12 cellular contexts compared by ENCODE assay signal in genomic region chr6:125815050-125815910, GRCh38. TPM values are rescaled to one million over a fixed set of nuclear protein-coding genes. Genes with fewer than 3 reads are reported as not detected.
DNase-seq lines count a peak whose midpoint lies in the region; ATAC-seq and TF ChIP-seq lines count a peak whose summit lies in the region.
"Had no signal": no experiment of that assay in that cellular context is flagged by ENCODE, and none has a peak within 500 bp of the region (broad histone marks: within the 10 kb centered on the region; RNA-seq: fewer than 3 reads in every experiment).

No MANE protein-coding gene starts in this region.

- H3K27ac Mint-ChIP-seq in chondrocyte (ENCODE audit: unreplicated experiment): peak overlapping the region; percentile 90
- no peak overlapping the region for H3K27ac Mint-ChIP-seq in activated CD8-positive, alpha-beta memory T cell treated with anti-CD3 and anti-CD28 coated beads, Interleukin-2, amount 10 ng/mL, durations not matched to agents 7 days and 5 days
- H3K27ac Mint-ChIP-seq: CD8-positive, alpha-beta T cell had no signal

- peaks cover 6% of the 10 kb centered on the region; the same call in 1 of the 2 replicates for H3K36me3 ChIP-seq in ACC112 (ENCODE audit: insufficient read depth, low read length)
- H3K36me3 ChIP-seq in HEK293 (ENCODE audit: control insufficient read depth in 2 of 2, insufficient read depth in 1 of 2, low read length in 2 of 2): peaks cover 0 to 7% of the 10 kb centered on the region in 2 experiments; a peak in 1 of 3 replicates
- peaks cover 0 to 3% of the 10 kb centered on the region in 2 donors for H3K36me3 ChIP-seq in muscle layer of duodenum (ENCODE audit: control insufficient read depth in 1 of 2, insufficient read depth in 2 of 2, low read length in 2 of 2)

- H3K4me3 ChIP-seq in ACC112 (ENCODE audit: low read depth, low read length) (peak overlapping the region; percentile 54), HEK293 (ENCODE audit: low read depth, low read length) (no peak overlapping the region), muscle layer of duodenum (ENCODE audit: low read depth in 1 of 2, low read length in 2 of 2) (peak overlapping the region in 1 of 2 donors; percentile 4)

- H3K27me3 ChIP-seq in ACC112 (ENCODE audit: insufficient read depth, low read length): no peaks in the 10 kb centered on the region
- no peaks in the 10 kb centered on the region for H3K27me3 ChIP-seq in muscle layer of duodenum (ENCODE audit: low read depth, low read length)

- no peak for DNase-seq in chondrocyte (ENCODE audit: low spot score)
- DNase-seq in activated T-cell treated with anti-CD3 and anti-CD28 coated beads, Interleukin-2, amount 50 U/mL, for 48 hours: no peak
- no peak for DNase-seq in activated CD8-positive, alpha-beta memory T cell treated with anti-CD3 and anti-CD28 coated beads, Interleukin-2, amount 10 ng/mL, durations not matched to agents 7 days and 5 days
- DNase-seq in COR-L47 (lab: John Stamatoyannopoulos, UW): no peak
- no peak for DNase-seq in NCI-H2227 (lab: John Stamatoyannopoulos, UW; ENCODE audit: unreplicated experiment)
- DNase-seq: CD8-positive, alpha-beta T cell; head of caudate nucleus; NCI-H1417 treated with DMSO at 0.1 percent for 48 hours had no signal

- POLR2A ChIA-PET in HEK293 (lab: Yijun Ruan, JAX): no interaction called here

- H3K4me1 ChIP-seq in ACC112 (ENCODE audit: control insufficient read depth, insufficient read depth, low read length, unreplicated experiment) (peaks cover 72% of the 10 kb centered on the region), HEK293 (ENCODE audit: control insufficient read depth, insufficient read depth, low read length) (peaks cover 44% of the 10 kb centered on the region), muscle layer of duodenum (ENCODE audit: control insufficient read depth in 1 of 2, insufficient read depth in 2 of 2, low read length in 2 of 2) (peaks cover 15 to 35% of the 10 kb centered on the region in 2 donors)

- ATAC-seq in activated CD8-positive, alpha-beta memory T cell treated with anti-CD3 and anti-CD28 coated beads, Interleukin-2, amount 10 ng/mL, durations not matched to agents 7 days and 5 days: no peak
- ATAC-seq: CD8-positive, alpha-beta T cell had no signal

- H3K9me3 Mint-ChIP-seq in chondrocyte (ENCODE audit: low read depth): no peaks in the 10 kb centered on the region
- no peaks in the 10 kb centered on the region for H3K9me3 Mint-ChIP-seq in activated CD8-positive, alpha-beta memory T cell treated with anti-CD3 and anti-CD28 coated beads, Interleukin-2, amount 10 ng/mL, durations not matched to agents 7 days and 5 days (ENCODE audit: low read depth)
- H3K9me3 Mint-ChIP-seq: CD8-positive, alpha-beta T cell; central memory CD8-positive, alpha-beta T cell had no signal

- H3K36me3 Mint-ChIP-seq in chondrocyte (ENCODE audit: low read depth): peaks cover 10% of the 10 kb centered on the region
- peaks cover 43% of the 10 kb centered on the region for H3K36me3 Mint-ChIP-seq in activated CD8-positive, alpha-beta memory T cell treated with anti-CD3 and anti-CD28 coated beads, Interleukin-2, amount 10 ng/mL, durations not matched to agents 7 days and 5 days

- TF ChIP-seq CTCF in HEK293 (tag by site-specific recombination; IDR thresholded peaks at IDR 0.05) (no peak), chondrocyte (IDR thresholded peaks at IDR 0.05) (no peak)

- peaks cover 60% of the 10 kb centered on the region for H3K79me2 ChIP-seq in ACC112 (ENCODE audit: control insufficient read depth, insufficient read depth, low read length, unreplicated experiment)

- no peak overlapping the region for H3K4me3 Mint-ChIP-seq in chondrocyte (ENCODE audit: unreplicated experiment)
- H3K4me3 Mint-ChIP-seq in activated CD8-positive, alpha-beta memory T cell treated with anti-CD3 and anti-CD28 coated beads, Interleukin-2, amount 10 ng/mL, durations not matched to agents 7 days and 5 days: no peak overlapping the region
- H3K4me3 Mint-ChIP-seq: CD8-positive, alpha-beta T cell; central memory CD8-positive, alpha-beta T cell had no signal

- H3K4me1 Mint-ChIP-seq in chondrocyte (ENCODE audit: low read depth): peaks cover 76% of the 10 kb centered on the region
- peaks cover 33% of the 10 kb centered on the region for H3K4me1 Mint-ChIP-seq in activated CD8-positive, alpha-beta memory T cell treated with anti-CD3 and anti-CD28 coated beads, Interleukin-2, amount 10 ng/mL, durations not matched to agents 7 days and 5 days

- H3K9me3 ChIP-seq in HEK293 (ENCODE audit: control insufficient read depth, insufficient read depth, low read depth, low read length) (no peaks in the 10 kb centered on the region), muscle layer of duodenum (ENCODE audit: control insufficient read depth in 1 of 2, low read length in 2 of 2) (no peaks in the 10 kb centered on the region)

- H3K27me3 Mint-ChIP-seq in chondrocyte (ENCODE audit: low read depth): no peaks in the 10 kb centered on the region
- no peaks in the 10 kb centered on the region for H3K27me3 Mint-ChIP-seq in activated CD8-positive, alpha-beta memory T cell treated with anti-CD3 and anti-CD28 coated beads, Interleukin-2, amount 10 ng/mL, durations not matched to agents 7 days and 5 days
- H3K27me3 Mint-ChIP-seq: central memory CD8-positive, alpha-beta T cell had no signal

- CTCF ChIA-PET in HEK293 (lab: Yijun Ruan, JAX): interaction anchor here (0.7 to 1.3 kb wide), 2 partner anchors 33 to 339 kb away, joined by 3 read pairs; no protein-coding TSS in a partner anchor
- CTCF ChIA-PET in activated CD8-positive, alpha-beta memory T cell treated with anti-CD3 and anti-CD28 coated beads, Interleukin-2, amount 10 ng/mL, durations not matched to agents 7 days and 5 days (lab: Charles Lee): no interaction called here

- H3K27ac ChIP-seq in ACC112 (ENCODE audit: low read depth, low read length) (peak overlapping the region; percentile 63), HEK293 (ENCODE audit: extremely low read depth, low read depth, low read length) (no peak overlapping the region), muscle layer of duodenum (ENCODE audit: low read length) (peak overlapping the region; percentile 63)

- peak overlapping the region; percentile 43 for H2AFZ ChIP-seq in ACC112 (ENCODE audit: low read length, unreplicated experiment)

TF ChIP-seq in HEK293, 187 proteins besides CTCF, POLR2A, EP300 and RAD21:
- TF ChIP-seq, protein P1, sequence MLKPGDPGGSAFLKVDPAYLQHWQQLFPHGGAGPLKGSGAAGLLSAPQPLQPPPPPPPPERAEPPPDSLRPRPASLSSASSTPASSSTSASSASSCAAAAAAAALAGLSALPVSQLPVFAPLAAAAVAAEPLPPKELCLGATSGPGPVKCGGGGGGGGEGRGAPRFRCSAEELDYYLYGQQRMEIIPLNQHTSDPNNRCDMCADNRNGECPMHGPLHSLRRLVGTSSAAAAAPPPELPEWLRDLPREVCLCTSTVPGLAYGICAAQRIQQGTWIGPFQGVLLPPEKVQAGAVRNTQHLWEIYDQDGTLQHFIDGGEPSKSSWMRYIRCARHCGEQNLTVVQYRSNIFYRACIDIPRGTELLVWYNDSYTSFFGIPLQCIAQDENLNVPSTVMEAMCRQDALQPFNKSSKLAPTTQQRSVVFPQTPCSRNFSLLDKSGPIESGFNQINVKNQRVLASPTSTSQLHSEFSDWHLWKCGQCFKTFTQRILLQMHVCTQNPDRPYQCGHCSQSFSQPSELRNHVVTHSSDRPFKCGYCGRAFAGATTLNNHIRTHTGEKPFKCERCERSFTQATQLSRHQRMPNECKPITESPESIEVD (tag by site-specific recombination; IDR thresholded peaks at IDR 0.05): peak; percentile 52
- no peak for TF ChIP-seq AEBP2 (tag by site-specific recombination; IDR thresholded peaks at IDR 0.05; ENCODE audit: borderline replicate concordance)

RNA-seq across cellular contexts. Expression of gene NCOA7, which starts 24.5 kb away (rescaled TPM):
- 49.6 to 80.7 TPM (median 74.9 TPM) in 3 replicates for total RNA-seq in chondrocyte
- 10 to 100 TPM; 45.3 to 46.9 TPM for total RNA-seq in activated CD8-positive, alpha-beta memory T cell treated with anti-CD3 and anti-CD28 coated beads, Interleukin-2, amount 10 ng/mL, durations not matched to agents 7 days and 5 days
